1 cellular context compared by ENCODE assay signal in genomic region chr1:59146651-59147358, GRCh38.
A peak's percentile ranks its signal among the peaks of the same experiment; 100 is the strongest.
TF ChIP-seq lines count a peak whose summit lies in the region.

No MANE protein-coding gene starts in this region.

TF ChIP-seq in HepG2, 621 proteins besides CTCF, POLR2A, EP300 and RAD21 (continued from another document and continues in another):
- TF ChIP-seq ZNF687 (CRISPR knock-in tag; IDR thresholded peaks at IDR 0.05) (peak; percentile 81), ZNF768 (CRISPR knock-in tag; IDR thresholded peaks at IDR 0.05) (0 out of 2 replicates have a peak, but pooled peaks have one; percentile 21), BORCS8-MEF2B (CRISPR knock-in tag; IDR thresholded peaks at IDR 0.05) (peak; percentile 31; the same call in 1 of the 2 replicates), MLX (CRISPR knock-in tag; IDR thresholded peaks at IDR 0.05) (no peak), ZNF292 (CRISPR knock-in tag; IDR thresholded peaks at IDR 0.05; ENCODE audit: borderline replicate concordance, low read depth) (no peak), ZMYM4 (CRISPR knock-in tag; IDR thresholded peaks at IDR 0.05) (peak; percentile 37; the same call in 1 of the 2 replicates), PRDM4 (CRISPR knock-in tag; IDR thresholded peaks at IDR 0.05; ENCODE audit: borderline replicate concordance) (no peak), ZNF709 (CRISPR knock-in tag; IDR thresholded peaks at IDR 0.05) (0 out of 2 replicates have a peak, but pooled peaks have one; percentile 66), ARHGAP35 (CRISPR knock-in tag; IDR thresholded peaks at IDR 0.05; ENCODE audit: borderline replicate concordance) (no peak), TFDP1 (CRISPR knock-in tag; IDR thresholded peaks at IDR 0.05; ENCODE audit: borderline replicate concordance) (peak; percentile 25; the same call in 1 of the 2 replicates), RELA (CRISPR knock-in tag; IDR thresholded peaks at IDR 0.05) (peak; percentile 91; the same call in 1 of the 2 replicates), ZNF101 (CRISPR knock-in tag; IDR thresholded peaks at IDR 0.05; ENCODE audit: borderline replicate concordance, low read depth) (no peak), ZNF317 (CRISPR knock-in tag; IDR thresholded peaks at IDR 0.05) (no peak), PHF20 (CRISPR knock-in tag; IDR thresholded peaks at IDR 0.05) (no peak), ATF5 (CRISPR knock-in tag; IDR thresholded peaks at IDR 0.05; ENCODE audit: low read depth) (no peak), XRCC5 (optimal IDR thresholded peaks at IDR 0.05; ENCODE audit: low read length) (peak; percentile 72), ZNF331 (CRISPR knock-in tag; IDR thresholded peaks at IDR 0.05) (0 out of 2 replicates have a peak, but pooled peaks have one; percentile 37), ZNF143 (CRISPR knock-in tag; IDR thresholded peaks at IDR 0.05) (no peak)
- TF ChIP-seq, protein P1, sequence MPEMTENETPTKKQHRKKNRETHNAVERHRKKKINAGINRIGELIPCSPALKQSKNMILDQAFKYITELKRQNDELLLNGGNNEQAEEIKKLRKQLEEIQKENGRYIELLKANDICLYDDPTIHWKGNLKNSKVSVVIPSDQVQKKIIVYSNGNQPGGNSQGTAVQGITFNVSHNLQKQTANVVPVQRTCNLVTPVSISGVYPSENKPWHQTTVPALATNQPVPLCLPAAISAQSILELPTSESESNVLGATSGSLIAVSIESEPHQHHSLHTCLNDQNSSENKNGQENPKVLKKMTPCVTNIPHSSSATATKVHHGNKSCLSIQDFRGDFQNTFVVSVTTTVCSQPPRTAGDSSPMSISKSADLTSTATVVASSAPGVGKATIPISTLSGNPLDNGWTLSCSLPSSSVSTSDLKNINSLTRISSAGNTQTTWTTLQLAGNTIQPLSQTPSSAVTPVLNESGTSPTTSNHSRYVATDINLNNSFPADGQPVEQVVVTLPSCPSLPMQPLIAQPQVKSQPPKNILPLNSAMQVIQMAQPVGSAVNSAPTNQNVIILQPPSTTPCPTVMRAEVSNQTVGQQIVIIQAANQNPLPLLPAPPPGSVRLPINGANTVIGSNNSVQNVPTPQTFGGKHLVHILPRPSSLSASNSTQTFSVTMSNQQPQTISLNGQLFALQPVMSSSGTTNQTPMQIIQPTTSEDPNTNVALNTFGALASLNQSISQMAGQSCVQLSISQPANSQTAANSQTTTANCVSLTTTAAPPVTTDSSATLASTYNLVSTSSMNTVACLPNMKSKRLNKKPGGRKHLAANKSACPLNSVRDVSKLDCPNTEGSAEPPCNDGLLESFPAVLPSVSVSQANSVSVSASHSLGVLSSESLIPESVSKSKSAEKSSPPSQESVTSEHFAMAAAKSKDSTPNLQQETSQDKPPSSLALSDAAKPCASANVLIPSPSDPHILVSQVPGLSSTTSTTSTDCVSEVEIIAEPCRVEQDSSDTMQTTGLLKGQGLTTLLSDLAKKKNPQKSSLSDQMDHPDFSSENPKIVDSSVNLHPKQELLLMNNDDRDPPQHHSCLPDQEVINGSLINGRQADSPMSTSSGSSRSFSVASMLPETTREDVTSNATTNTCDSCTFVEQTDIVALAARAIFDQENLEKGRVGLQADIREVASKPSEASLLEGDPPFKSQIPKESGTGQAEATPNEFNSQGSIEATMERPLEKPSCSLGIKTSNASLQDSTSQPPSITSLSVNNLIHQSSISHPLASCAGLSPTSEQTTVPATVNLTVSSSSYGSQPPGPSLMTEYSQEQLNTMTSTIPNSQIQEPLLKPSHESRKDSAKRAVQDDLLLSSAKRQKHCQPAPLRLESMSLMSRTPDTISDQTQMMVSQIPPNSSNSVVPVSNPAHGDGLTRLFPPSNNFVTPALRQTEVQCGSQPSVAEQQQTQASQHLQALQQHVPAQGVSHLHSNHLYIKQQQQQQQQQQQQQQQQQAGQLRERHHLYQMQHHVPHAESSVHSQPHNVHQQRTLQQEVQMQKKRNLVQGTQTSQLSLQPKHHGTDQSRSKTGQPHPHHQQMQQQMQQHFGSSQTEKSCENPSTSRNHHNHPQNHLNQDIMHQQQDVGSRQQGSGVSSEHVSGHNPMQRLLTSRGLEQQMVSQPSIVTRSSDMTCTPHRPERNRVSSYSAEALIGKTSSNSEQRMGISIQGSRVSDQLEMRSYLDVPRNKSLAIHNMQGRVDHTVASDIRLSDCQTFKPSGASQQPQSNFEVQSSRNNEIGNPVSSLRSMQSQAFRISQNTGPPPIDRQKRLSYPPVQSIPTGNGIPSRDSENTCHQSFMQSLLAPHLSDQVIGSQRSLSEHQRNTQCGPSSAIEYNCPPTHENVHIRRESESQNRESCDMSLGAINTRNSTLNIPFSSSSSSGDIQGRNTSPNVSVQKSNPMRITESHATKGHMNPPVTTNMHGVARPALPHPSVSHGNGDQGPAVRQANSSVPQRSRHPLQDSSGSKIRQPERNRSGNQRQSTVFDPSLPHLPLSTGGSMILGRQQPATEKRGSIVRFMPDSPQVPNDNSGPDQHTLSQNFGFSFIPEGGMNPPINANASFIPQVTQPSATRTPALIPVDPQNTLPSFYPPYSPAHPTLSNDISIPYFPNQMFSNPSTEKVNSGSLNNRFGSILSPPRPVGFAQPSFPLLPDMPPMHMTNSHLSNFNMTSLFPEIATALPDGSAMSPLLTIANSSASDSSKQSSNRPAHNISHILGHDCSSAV (CRISPR knock-in tag; IDR thresholded peaks at IDR 0.05; ENCODE audit: borderline replicate concordance) = no peak
- TF ChIP-seq, protein P2, sequence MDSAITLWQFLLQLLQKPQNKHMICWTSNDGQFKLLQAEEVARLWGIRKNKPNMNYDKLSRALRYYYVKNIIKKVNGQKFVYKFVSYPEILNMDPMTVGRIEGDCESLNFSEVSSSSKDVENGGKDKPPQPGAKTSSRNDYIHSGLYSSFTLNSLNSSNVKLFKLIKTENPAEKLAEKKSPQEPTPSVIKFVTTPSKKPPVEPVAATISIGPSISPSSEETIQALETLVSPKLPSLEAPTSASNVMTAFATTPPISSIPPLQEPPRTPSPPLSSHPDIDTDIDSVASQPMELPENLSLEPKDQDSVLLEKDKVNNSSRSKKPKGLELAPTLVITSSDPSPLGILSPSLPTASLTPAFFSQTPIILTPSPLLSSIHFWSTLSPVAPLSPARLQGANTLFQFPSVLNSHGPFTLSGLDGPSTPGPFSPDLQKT (CRISPR knock-in tag; IDR thresholded peaks at IDR 0.05; ENCODE audit: borderline replicate concordance) = no peak
- TF ChIP-seq, protein P3, sequence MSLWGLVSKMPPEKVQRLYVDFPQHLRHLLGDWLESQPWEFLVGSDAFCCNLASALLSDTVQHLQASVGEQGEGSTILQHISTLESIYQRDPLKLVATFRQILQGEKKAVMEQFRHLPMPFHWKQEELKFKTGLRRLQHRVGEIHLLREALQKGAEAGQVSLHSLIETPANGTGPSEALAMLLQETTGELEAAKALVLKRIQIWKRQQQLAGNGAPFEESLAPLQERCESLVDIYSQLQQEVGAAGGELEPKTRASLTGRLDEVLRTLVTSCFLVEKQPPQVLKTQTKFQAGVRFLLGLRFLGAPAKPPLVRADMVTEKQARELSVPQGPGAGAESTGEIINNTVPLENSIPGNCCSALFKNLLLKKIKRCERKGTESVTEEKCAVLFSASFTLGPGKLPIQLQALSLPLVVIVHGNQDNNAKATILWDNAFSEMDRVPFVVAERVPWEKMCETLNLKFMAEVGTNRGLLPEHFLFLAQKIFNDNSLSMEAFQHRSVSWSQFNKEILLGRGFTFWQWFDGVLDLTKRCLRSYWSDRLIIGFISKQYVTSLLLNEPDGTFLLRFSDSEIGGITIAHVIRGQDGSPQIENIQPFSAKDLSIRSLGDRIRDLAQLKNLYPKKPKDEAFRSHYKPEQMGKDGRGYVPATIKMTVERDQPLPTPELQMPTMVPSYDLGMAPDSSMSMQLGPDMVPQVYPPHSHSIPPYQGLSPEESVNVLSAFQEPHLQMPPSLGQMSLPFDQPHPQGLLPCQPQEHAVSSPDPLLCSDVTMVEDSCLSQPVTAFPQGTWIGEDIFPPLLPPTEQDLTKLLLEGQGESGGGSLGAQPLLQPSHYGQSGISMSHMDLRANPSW (CRISPR knock-in tag; IDR thresholded peaks at IDR 0.05; ENCODE audit: borderline replicate concordance) = no peak
- TF ChIP-seq, protein P4, sequence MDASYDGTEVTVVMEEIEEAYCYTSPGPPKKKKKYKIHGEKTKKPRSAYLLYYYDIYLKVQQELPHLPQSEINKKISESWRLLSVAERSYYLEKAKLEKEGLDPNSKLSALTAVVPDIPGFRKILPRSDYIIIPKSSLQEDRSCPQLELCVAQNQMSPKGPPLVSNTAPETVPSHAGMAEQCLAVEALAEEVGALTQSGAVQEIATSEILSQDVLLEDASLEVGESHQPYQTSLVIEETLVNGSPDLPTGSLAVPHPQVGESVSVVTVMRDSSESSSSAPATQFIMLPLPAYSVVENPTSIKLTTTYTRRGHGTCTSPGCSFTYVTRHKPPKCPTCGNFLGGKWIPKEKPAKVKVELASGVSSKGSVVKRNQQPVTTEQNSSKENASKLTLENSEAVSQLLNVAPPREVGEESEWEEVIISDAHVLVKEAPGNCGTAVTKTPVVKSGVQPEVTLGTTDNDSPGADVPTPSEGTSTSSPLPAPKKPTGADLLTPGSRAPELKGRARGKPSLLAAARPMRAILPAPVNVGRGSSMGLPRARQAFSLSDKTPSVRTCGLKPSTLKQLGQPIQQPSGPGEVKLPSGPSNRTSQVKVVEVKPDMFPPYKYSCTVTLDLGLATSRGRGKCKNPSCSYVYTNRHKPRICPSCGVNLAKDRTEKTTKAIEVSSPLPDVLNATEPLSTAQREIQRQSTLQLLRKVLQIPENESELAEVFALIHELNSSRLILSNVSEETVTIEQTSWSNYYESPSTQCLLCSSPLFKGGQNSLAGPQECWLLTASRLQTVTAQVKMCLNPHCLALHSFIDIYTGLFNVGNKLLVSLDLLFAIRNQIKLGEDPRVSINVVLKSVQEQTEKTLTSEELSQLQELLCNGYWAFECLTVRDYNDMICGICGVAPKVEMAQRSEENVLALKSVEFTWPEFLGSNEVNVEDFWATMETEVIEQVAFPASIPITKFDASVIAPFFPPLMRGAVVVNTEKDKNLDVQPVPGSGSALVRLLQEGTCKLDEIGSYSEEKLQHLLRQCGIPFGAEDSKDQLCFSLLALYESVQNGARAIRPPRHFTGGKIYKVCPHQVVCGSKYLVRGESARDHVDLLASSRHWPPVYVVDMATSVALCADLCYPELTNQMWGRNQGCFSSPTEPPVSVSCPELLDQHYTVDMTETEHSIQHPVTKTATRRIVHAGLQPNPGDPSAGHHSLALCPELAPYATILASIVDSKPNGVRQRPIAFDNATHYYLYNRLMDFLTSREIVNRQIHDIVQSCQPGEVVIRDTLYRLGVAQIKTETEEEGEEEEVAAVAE (CRISPR knock-in tag; IDR thresholded peaks at IDR 0.05; ENCODE audit: borderline replicate concordance) = no peak
